8 cellular contexts compared by ENCODE assay signal in the genomic region with DNA sequence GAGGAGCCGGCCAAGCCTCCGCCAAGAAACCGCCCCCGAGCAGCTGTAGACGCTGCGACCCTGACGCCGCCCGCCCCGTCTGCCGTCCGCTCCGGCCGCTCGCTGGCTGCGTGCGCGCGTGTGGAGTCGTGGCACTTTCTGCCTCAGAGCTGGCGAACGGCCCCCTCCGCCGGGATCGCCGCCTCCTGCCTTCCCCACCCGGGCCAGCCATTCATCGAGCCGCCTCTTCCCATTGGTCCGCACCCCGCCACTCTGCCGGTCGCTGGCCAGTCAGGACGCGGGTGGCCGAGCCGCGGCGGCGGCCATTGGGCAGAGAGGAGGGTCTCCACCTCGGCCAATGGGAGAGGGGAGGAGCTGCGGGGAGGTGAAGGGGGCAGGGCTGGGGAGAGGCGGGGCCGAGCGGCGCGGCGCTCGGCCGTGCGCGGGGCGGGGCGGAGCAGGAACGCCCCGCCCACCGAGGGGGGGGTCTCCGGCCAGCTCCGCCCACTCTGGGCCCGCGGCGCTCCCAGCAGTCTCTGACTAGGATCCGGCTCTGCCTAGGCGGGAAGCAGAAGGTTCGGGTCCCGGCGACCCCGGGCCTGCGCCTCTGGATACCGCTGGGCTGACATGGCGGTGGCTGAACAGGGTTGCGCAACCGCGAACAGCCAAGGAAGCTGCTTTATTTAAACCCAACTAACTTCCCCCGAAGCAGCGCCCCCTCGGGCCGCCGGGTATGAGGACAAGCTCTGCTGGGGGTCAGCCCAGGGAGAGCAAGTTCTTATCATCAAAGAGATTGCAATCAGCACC. TPM values are rescaled to one million over a fixed set of nuclear protein-coding genes. Genes with fewer than 3 reads are reported as not detected.
DNase-seq lines count a peak whose midpoint lies in the region; ATAC-seq and TF ChIP-seq lines count a peak whose summit lies in the region.

A gene with protein sequence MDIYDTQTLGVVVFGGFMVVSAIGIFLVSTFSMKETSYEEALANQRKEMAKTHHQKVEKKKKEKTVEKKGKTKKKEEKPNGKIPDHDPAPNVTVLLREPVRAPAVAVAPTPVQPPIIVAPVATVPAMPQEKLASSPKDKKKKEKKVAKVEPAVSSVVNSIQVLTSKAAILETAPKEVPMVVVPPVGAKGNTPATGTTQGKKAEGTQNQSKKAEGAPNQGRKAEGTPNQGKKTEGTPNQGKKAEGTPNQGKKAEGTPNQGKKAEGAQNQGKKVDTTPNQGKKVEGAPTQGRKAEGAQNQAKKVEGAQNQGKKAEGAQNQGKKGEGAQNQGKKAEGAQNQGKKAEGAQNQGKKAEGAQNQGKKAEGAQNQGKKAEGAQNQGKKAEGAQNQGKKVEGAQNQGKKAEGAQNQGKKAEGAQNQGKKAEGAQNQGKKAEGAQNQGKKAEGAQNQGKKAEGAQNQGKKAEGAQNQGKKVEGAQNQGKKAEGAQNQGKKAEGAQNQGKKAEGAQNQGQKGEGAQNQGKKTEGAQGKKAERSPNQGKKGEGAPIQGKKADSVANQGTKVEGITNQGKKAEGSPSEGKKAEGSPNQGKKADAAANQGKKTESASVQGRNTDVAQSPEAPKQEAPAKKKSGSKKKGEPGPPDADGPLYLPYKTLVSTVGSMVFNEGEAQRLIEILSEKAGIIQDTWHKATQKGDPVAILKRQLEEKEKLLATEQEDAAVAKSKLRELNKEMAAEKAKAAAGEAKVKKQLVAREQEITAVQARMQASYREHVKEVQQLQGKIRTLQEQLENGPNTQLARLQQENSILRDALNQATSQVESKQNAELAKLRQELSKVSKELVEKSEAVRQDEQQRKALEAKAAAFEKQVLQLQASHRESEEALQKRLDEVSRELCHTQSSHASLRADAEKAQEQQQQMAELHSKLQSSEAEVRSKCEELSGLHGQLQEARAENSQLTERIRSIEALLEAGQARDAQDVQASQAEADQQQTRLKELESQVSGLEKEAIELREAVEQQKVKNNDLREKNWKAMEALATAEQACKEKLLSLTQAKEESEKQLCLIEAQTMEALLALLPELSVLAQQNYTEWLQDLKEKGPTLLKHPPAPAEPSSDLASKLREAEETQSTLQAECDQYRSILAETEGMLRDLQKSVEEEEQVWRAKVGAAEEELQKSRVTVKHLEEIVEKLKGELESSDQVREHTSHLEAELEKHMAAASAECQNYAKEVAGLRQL (N-terminal part only) (minus strand): TSS at position 140 of the 786 bp plus-strand sequence. CDS start 21,735 bp downstream, outside the sequence.

- H3K4me1 ChIP-seq in ascending aorta: peaks cover 4 to 12% of the 10 kb centered on the region in 2 donors
- peaks cover 6% of the 10 kb centered on the region for H3K4me1 ChIP-seq in right cardiac atrium (ENCODE audit: control insufficient read depth, insufficient read depth, low read length)
- H3K4me1 ChIP-seq in aorta (ENCODE audit: control insufficient read depth in 1 of 2, insufficient read depth in 2 of 2, low read length in 2 of 2): no peaks in the 10 kb centered on the region

- WGBS in right cardiac atrium: under 1% methylated on average over 79 of the region's 79 CpGs
- 0% methylated on average over 59 to 79 of the region's 79 CpGs for WGBS in aorta, 2 donors

- ATAC-seq in GM18502 (IDR thresholded peaks at IDR 0.05; ENCODE audit: poor library complexity, unreplicated experiment) (peak; percentile 88), HG02970 (IDR thresholded peaks at IDR 0.05; ENCODE audit: low FRiP score, unreplicated experiment) (peak; percentile 88), right cardiac atrium (peak; percentile 97), aorta (ENCODE audit: low FRiP score) (peak; percentile 97)

- DNase-seq in NCI-H187 treated with DMSO at 0.1 percent for 48 hours (lab: John Stamatoyannopoulos, UW) (peak; percentile 61), ascending aorta (ENCODE audit: low spot score in 2 of 2) (peak; percentile 97 to 99), right cardiac atrium (peak; percentile 99 to 100 (median 99)), putamen (ENCODE audit: low spot score) (peak; percentile 99), aorta (peak; percentile 99)

- intact Hi-C loops in T-helper 2 cell treated with Interferon-gamma antibody and Interleukin-4, amounts not matched to agents 100 ng/mL and 5 ng/mL, for 36 hours (cut with micrococcal nuclease): loop anchor here (1.0 to 5.0 kb wide), 15 partner anchors 71 to 1110 kb away; a partner anchor contains a TSS
- intact Hi-C loops in ascending aorta (cut with DNase I) (loop anchor here (1.0 to 10.0 kb wide), 9 partner anchors 110 to 1107 kb away; a partner anchor contains a TSS), right cardiac atrium (cut with DNase I) (loop anchor here in 2 of 4 donors (10.0 kb wide), 1 partner anchor 123 kb away; no protein-coding TSS in a partner anchor), aorta (cut with DNase I) (loop anchor here (5.0 kb wide), 5 partner anchors 115 to 285 kb away; a partner anchor contains a TSS)

- H3K4me3 ChIP-seq in ascending aorta (peak within 1 kb of the TSS; percentile 90 to 93), right cardiac atrium (ENCODE audit: low read length) (peak within 1 kb of the TSS; percentile 93), aorta (ENCODE audit: low read length in 2 of 2) (peak within 1 kb of the TSS; percentile 81 to 95)

- H3K27me3 ChIP-seq in ascending aorta (no peaks in the 10 kb centered on the region), right cardiac atrium (ENCODE audit: control insufficient read depth, insufficient read depth) (no peaks in the 10 kb centered on the region), aorta (ENCODE audit: control insufficient read depth in 1 of 2, insufficient read depth in 2 of 2, low read length in 1 of 2) (no peaks in the 10 kb centered on the region)

- H3K27ac ChIP-seq in ascending aorta (peak within 1 kb of the TSS; percentile 95 to 97), right cardiac atrium (ENCODE audit: low read length) (peak within 1 kb of the TSS; percentile 97), aorta (ENCODE audit: low read depth in 1 of 2, low read length in 2 of 2) (peak within 1 kb of the TSS; percentile 88)

- peak; percentile 60 to 77 (median 76) for TF ChIP-seq CTCF in ascending aorta (IDR thresholded peaks at IDR 0.05)

- H3K36me3 ChIP-seq in ascending aorta (peaks cover 3 to 4% of the 10 kb centered on the region in 2 donors), aorta (ENCODE audit: control insufficient read depth in 1 of 2, insufficient read depth in 2 of 2, low read length in 1 of 2) (no peaks in the 10 kb centered on the region)

- H3K9me3 ChIP-seq in ascending aorta (no peaks in the 10 kb centered on the region), right cardiac atrium (ENCODE audit: control insufficient read depth, low read length) (no peaks in the 10 kb centered on the region), aorta (ENCODE audit: control insufficient read depth, low read length) (peaks cover 1% of the 10 kb centered on the region)

RNA-seq across cellular contexts. Expression of the gene that starts here (rescaled TPM):
- total RNA-seq in T-helper 2 cell treated with Interferon-gamma antibody and Interleukin-4, amounts not matched to agents 100 ng/mL and 5 ng/mL, for 36 hours: 83.0 and 83.8 TPM in 2 replicates
- total RNA-seq in ascending aorta: 101 TPM
- 100 to 1,000 TPM in 1 of 4 donors, 10 to 100 TPM in 3; 49.8 to 120 (median 57.1) TPM for total RNA-seq in right cardiac atrium
- polyA plus RNA-seq in right cardiac atrium: 38.2 TPM
- 100 to 1,000 TPM; 165 to 178 TPM for total RNA-seq in aorta
- 10 to 100 TPM; 19.3 to 78.6 TPM for polyA plus RNA-seq in aorta

Comparison
In these comparisons a context has a peak if more than half of its experiments do, and no peak if none do; other contexts are left out.
1. Peak in every context shown above with its lines: DNase-seq, ATAC-seq, H3K4me3 ChIP-seq and H3K27ac ChIP-seq.